In genomic region chr1:31800677-31800967, GRCh38 we compare ENCODE assay signal across 17 cellular contexts. TPM values are rescaled to one million over a fixed set of nuclear protein-coding genes. Genes with fewer than 3 reads are reported as not detected.
"Had no signal": no experiment of that assay in that cellular context is flagged by ENCODE, and none has a peak within 500 bp of the region (broad histone marks: within the 10 kb centered on the region; RNA-seq: fewer than 3 reads in every experiment).

No MANE protein-coding gene starts in this region.

- H3K4me3 ChIP-seq: left ventricle myocardium inferior, prostate gland, upper lobe of right lung had no signal

- ATAC-seq: activated T-cell treated with anti-CD3 and anti-CD28 coated beads, Interleukin-2, amount 50 U/mL, for 72 hours; stimulated activated naive CD8-positive, alpha-beta T cell treated with anti-CD3 and anti-CD28 coated beads, Interleukin-15, Interleukin-2, amounts not matched to agents 100 U/mL and 50 U/mL, for 24 hours had no signal

- FAIRE-seq: frontal cortex, TTC549 had no signal

- H3K4me1 ChIP-seq: prostate gland, upper lobe of right lung had no signal

- DNase-seq: activated CD4-positive, alpha-beta T cell treated with anti-CD3 and anti-CD28 coated beads for 1 hour; activated CD4-positive, alpha-beta T cell treated with anti-CD3 and anti-CD28 coated beads, Interleukin-2, amount 50 U/mL, for 4 hours; activated effector memory CD4-positive, alpha-beta T cell treated with anti-CD3 and anti-CD28 coated beads, Interleukin-2, amount 50 U/mL, for 16 hours; activated T-cell treated with anti-CD3 and anti-CD28 coated beads, Interleukin-2, amount 50 U/mL, for 72 hours; aorta; effector CD8-positive, alpha-beta T cell; hippocampal formation; kidney glomerular epithelial cell; left ventricle myocardium inferior; stimulated activated CD4-positive, alpha-beta T cell treated with anti-CD3 and anti-CD28 coated beads, Interleukin-4, amount 100 ng/mL, for 24 hours; stimulated activated naive CD8-positive, alpha-beta T cell treated with anti-CD3 and anti-CD28 coated beads, Interleukin-15, Interleukin-2, amounts not matched to agents 100 U/mL and 50 U/mL, for 24 hours; T-helper 1 cell; upper lobe of right lung had no signal

- H3K27ac ChIP-seq: left ventricle myocardium inferior, prostate gland, upper lobe of right lung had no signal

- H3K9me3 ChIP-seq: left ventricle myocardium inferior, prostate gland, upper lobe of right lung had no signal

- H3K36me3 ChIP-seq: left ventricle myocardium inferior, prostate gland, upper lobe of right lung had no signal

RNA-seq across cellular contexts. Expression of gene SPOCD1, which starts 15.2 kb away (rescaled TPM):
- total RNA-seq: activated CD8-positive, alpha-beta memory T cell treated with anti-CD3 and anti-CD28 coated beads for 36 hours; left ventricle myocardium inferior had no signal
